In genomic region chr12:124399622-124400021, GRCh38 we compare ENCODE assay signal across 8 cellular contexts.
A peak's percentile ranks its signal among the peaks of the same experiment; 100 is the strongest.
DNase-seq lines count a peak whose midpoint lies in the region; ATAC-seq and TF ChIP-seq lines count a peak whose summit lies in the region.

No MANE protein-coding gene starts in this region.

- H3K4me1 Mint-ChIP-seq in Calu3 (ENCODE audit: low read depth, unreplicated experiment): peaks cover 15% of the 10 kb centered on the region
- peaks cover 3% of the 10 kb centered on the region for H3K4me1 Mint-ChIP-seq in activated naive CD4-positive, alpha-beta T cell treated with anti-CD3 and anti-CD28 coated beads for 36 hours (ENCODE audit: low read depth)

- H3K27me3 Mint-ChIP-seq in Calu3 (ENCODE audit: unreplicated experiment): no peaks in the 10 kb centered on the region
- H3K27me3 Mint-ChIP-seq in activated naive CD4-positive, alpha-beta T cell treated with anti-CD3 and anti-CD28 coated beads for 36 hours (ENCODE audit: low read depth): no peaks in the 10 kb centered on the region

- no TSS peak for BruUV-seq in Calu3 (replicated peaks; lab: Mats Ljungman, UMichigan)

- peaks cover 21% of the 10 kb centered on the region for H3K79me2 ChIP-seq in Karpas-422 (ENCODE audit: low read length)

- no peak overlapping the region for H3K27ac Mint-ChIP-seq in Calu3 (ENCODE audit: unreplicated experiment)
- H3K27ac Mint-ChIP-seq in activated naive CD4-positive, alpha-beta T cell treated with anti-CD3 and anti-CD28 coated beads for 36 hours: no peak overlapping the region

- no peak overlapping the region for H3K4me2 ChIP-seq in Karpas-422 (ENCODE audit: low read depth, low read length, poor library complexity, severe bottlenecking)

- H3K9me3 Mint-ChIP-seq in Calu3 (ENCODE audit: low read depth, unreplicated experiment): no peaks in the 10 kb centered on the region
- no peaks in the 10 kb centered on the region for H3K9me3 Mint-ChIP-seq in activated naive CD4-positive, alpha-beta T cell treated with anti-CD3 and anti-CD28 coated beads for 36 hours

- TF ChIP-seq CTCF in Calu3 (IDR thresholded peaks at IDR 0.05; ENCODE audit: unreplicated experiment) (peak; percentile 71), upper lobe of right lung (IDR thresholded peaks at IDR 0.05) (peak; percentile 61)

- no peak overlapping the region for H3K4me3 Mint-ChIP-seq in Calu3 (ENCODE audit: low read depth, unreplicated experiment)
- H3K4me3 Mint-ChIP-seq in activated naive CD4-positive, alpha-beta T cell treated with anti-CD3 and anti-CD28 coated beads for 36 hours: no peak overlapping the region

- peaks cover 18% of the 10 kb centered on the region; the same call in 1 of the 2 replicates for H4K20me1 ChIP-seq in Karpas-422 (ENCODE audit: insufficient read depth, low read depth, low read length)

- H3K9me3 ChIP-seq in Karpas-422 (ENCODE audit: low read length): no peaks in the 10 kb centered on the region
- H3K9me3 ChIP-seq in upper lobe of right lung: no peaks in the 10 kb centered on the region
- H3K9me3 ChIP-seq in MG63: no peaks in the 10 kb centered on the region

- H3K4me3 ChIP-seq in Karpas-422 (ENCODE audit: low read length): no peak overlapping the region
- H3K4me3 ChIP-seq in upper lobe of right lung: no peak overlapping the region
- H3K4me3 ChIP-seq in MG63: no peak overlapping the region

- H3K9me2 ChIP-seq in Karpas-422 (replicated peaks; ENCODE audit: insufficient read depth, low read length): no peaks in the 10 kb centered on the region

- H3K9ac ChIP-seq in Karpas-422 (ENCODE audit: low read length): no peak overlapping the region

- CTCF ChIA-PET in Calu3 (lab: Charles Lee): interaction anchor here (1.0 kb wide), 1 partner anchor 54 kb away, joined by 4 read pairs; no protein-coding TSS in a partner anchor
- CTCF ChIA-PET in activated naive CD4-positive, alpha-beta T cell treated with anti-CD3 and anti-CD28 coated beads for 36 hours (lab: Charles Lee): interaction anchor here (0.6 to 1.8 kb wide), 4 partner anchors 9 to 383 kb away, joined by 3 to 5 read pairs (median 3); no protein-coding TSS in a partner anchor

- H3K36me3 ChIP-seq in Karpas-422 (ENCODE audit: insufficient read depth, low read length): no peaks in the 10 kb centered on the region; the same call in 1 of the 2 replicates
- H3K36me3 ChIP-seq in upper lobe of right lung: peaks cover 71% of the 10 kb centered on the region
- peaks cover 51% of the 10 kb centered on the region for H3K36me3 ChIP-seq in MG63

- no peaks in the 10 kb centered on the region for H3K27me3 ChIP-seq in Karpas-422 (ENCODE audit: low read length)
- no peaks in the 10 kb centered on the region for H3K27me3 ChIP-seq in upper lobe of right lung
- H3K27me3 ChIP-seq in MG63: no peaks in the 10 kb centered on the region

- H3K36me3 Mint-ChIP-seq in Calu3 (ENCODE audit: insufficient read depth, unreplicated experiment): peaks cover 98% of the 10 kb centered on the region
- H3K36me3 Mint-ChIP-seq in activated naive CD4-positive, alpha-beta T cell treated with anti-CD3 and anti-CD28 coated beads for 36 hours (ENCODE audit: low read depth): peaks cover 9% of the 10 kb centered on the region

- H3K27ac ChIP-seq in Karpas-422 (ENCODE audit: low read length): no peak overlapping the region
- no peak overlapping the region for H3K27ac ChIP-seq in upper lobe of right lung

- H3K4me1 ChIP-seq in Karpas-422 (ENCODE audit: low read length) (peaks cover 14% of the 10 kb centered on the region), upper lobe of right lung (peaks cover 34% of the 10 kb centered on the region)

- ATAC-seq in upper lobe of right lung (no peak), GM21786 (IDR thresholded peaks at IDR 0.05; ENCODE audit: unreplicated experiment) (no peak), GM18909 (IDR thresholded peaks at IDR 0.05; ENCODE audit: poor library complexity, unreplicated experiment) (no peak)

- H2AFZ ChIP-seq in Karpas-422 (ENCODE audit: low read length): no peak overlapping the region

- DNase-seq in Calu3: peak; percentile 44
- peak; percentile 69 for DNase-seq in Karpas-422
- peak; percentile 32 for DNase-seq in activated naive CD4-positive, alpha-beta T cell treated with anti-CD3 and anti-CD28 coated beads for 36 hours
- DNase-seq in islet precursor cell: peak; percentile 79
- DNase-seq in upper lobe of right lung: no peak
- no peak for DNase-seq in MG63

- intact Hi-C loops in Calu3 (cut with micrococcal nuclease; ENCODE audit: unreplicated experiment): loop anchor here (10.0 kb wide), 1 partner anchor 365 kb away; no protein-coding TSS in a partner anchor
- intact Hi-C loops in activated naive CD4-positive, alpha-beta T cell treated with anti-CD3 and anti-CD28 coated beads for 36 hours (cut with micrococcal nuclease): no loop called here
- intact Hi-C loops in upper lobe of right lung (cut with DNase I): no loop called here

Comparison
In these comparisons a context has a peak if more than half of its experiments do, and no peak if none do; other contexts are left out.
1. DNase-seq: peak in Calu3 (single experiment), Karpas-422 (single experiment), activated naive CD4-positive, alpha-beta T cell treated with anti-CD3 and anti-CD28 coated beads for 36 hours (single experiment) and islet precursor cell (single experiment); none in upper lobe of right lung (single experiment) and MG63 (single experiment).